Comparison of ENCODE assay signal across 14 cellular contexts in genomic region chr1:179089827-179090482, GRCh38. TPM values are rescaled to one million over a fixed set of nuclear protein-coding genes. Genes with fewer than 3 reads are reported as not detected.
DNase-seq lines count a peak whose midpoint lies in the region; ATAC-seq and TF ChIP-seq lines count a peak whose summit lies in the region.
"Had no signal": no experiment of that assay in that cellular context is flagged by ENCODE, and none has a peak within 500 bp of the region (broad histone marks: within the 10 kb centered on the region; RNA-seq: fewer than 3 reads in every experiment).

No MANE protein-coding gene starts in this region.

- WGBS in IMR-90 (ENCODE audit: extremely low coverage in 2 of 2, insufficient read length in 1 of 2), 2 experiments: 100% methylated on average over 1 of the region's 16 CpGs; no CpG with 5 or more reads in 1 of the 2 experiments

- H3K27ac ChIP-seq in CD8-positive, alpha-beta memory T cell (ENCODE audit: low read depth, low read length): no peak overlapping the region
- H3K27ac ChIP-seq in IMR-90 (ENCODE audit: insufficient read depth, low read length): no peak overlapping the region
- H3K27ac ChIP-seq: suprapubic skin had no signal

- H3K36me3 ChIP-seq in CD8-positive, alpha-beta memory T cell (ENCODE audit: insufficient read depth, low read length): peaks cover 23% of the 10 kb centered on the region
- H3K36me3 ChIP-seq in IMR-90 (ENCODE audit: control insufficient read depth, insufficient read depth, low read length): peaks cover 39% of the 10 kb centered on the region

- H3K4me3 Mint-ChIP-seq in CD8-positive, alpha-beta memory T cell: no peak overlapping the region
- H3K4me3 Mint-ChIP-seq in endothelial cell (ENCODE audit: unreplicated experiment): peak overlapping the region; percentile 56
- H3K4me3 Mint-ChIP-seq in osteocyte (ENCODE audit: unreplicated experiment): no peak overlapping the region
- H3K4me3 Mint-ChIP-seq: natural killer cell had no signal

- H4K20me1 ChIP-seq in IMR-90 (ENCODE audit: insufficient read depth, low read length): peaks cover 3% of the 10 kb centered on the region; the same call in 1 of the 2 replicates

- H3K4me3 ChIP-seq in CD8-positive, alpha-beta memory T cell (ENCODE audit: low read length): no peak overlapping the region
- H3K4me3 ChIP-seq in IMR-90 (ENCODE audit: insufficient read depth, low read depth, low read length): no peak overlapping the region
- H3K4me3 ChIP-seq: coronary artery, suprapubic skin had no signal

- intact Hi-C loops in IMR-90 (cut with micrococcal nuclease): no loop called here

- no peak overlapping the region for H3K56ac ChIP-seq in IMR-90 (ENCODE audit: extremely low read depth, insufficient read depth, low read length)

- H3K14ac ChIP-seq in IMR-90 (replicated peaks; ENCODE audit: low read depth, low read length): no peak overlapping the region

- no peak overlapping the region for H4K5ac ChIP-seq in IMR-90 (ENCODE audit: low read depth, low read length)

- ATAC-seq in IMR-90 (ENCODE audit: low read depth): no peak
- ATAC-seq in GM19328 (IDR thresholded peaks at IDR 0.05; ENCODE audit: unreplicated experiment): no peak
- ATAC-seq in HG02981 (IDR thresholded peaks at IDR 0.05; ENCODE audit: unreplicated experiment): no peak
- ATAC-seq: natural killer cell had no signal

- H4K91ac ChIP-seq in IMR-90 (ENCODE audit: insufficient read depth, low read depth, low read length): no peak overlapping the region

- H2BK15ac ChIP-seq in IMR-90 (ENCODE audit: low read depth, low read length): no peak overlapping the region

- peaks cover 0 to 68% of the 10 kb centered on the region in 2 experiments; a peak in 2 of 4 replicates for H3K79me1 ChIP-seq in IMR-90 (ENCODE audit: low read depth in 1 of 2, low read length in 2 of 2)

- H2AK5ac ChIP-seq in IMR-90 (ENCODE audit: low read depth, low read length): no peak overlapping the region

- H2BK20ac ChIP-seq in IMR-90 (ENCODE audit: low read depth, low read length): no peak overlapping the region

- H3K4me2 ChIP-seq in IMR-90 (ENCODE audit: low read depth, low read length): no peak overlapping the region

- peaks cover 5 to 10% (median 9%) of the 10 kb centered on the region in 3 donors for H3K4me1 Mint-ChIP-seq in CD8-positive, alpha-beta memory T cell
- H3K4me1 Mint-ChIP-seq in endothelial cell (ENCODE audit: unreplicated experiment) (peaks cover 34% of the 10 kb centered on the region), osteocyte (ENCODE audit: unreplicated experiment) (peaks cover 31% of the 10 kb centered on the region)

- H4K8ac ChIP-seq in IMR-90 (ENCODE audit: low read depth in 2 of 2, low read length in 2 of 2): no peak overlapping the region

- H3K9me3 ChIP-seq in CD8-positive, alpha-beta memory T cell (ENCODE audit: low read length): no peaks in the 10 kb centered on the region
- no peaks in the 10 kb centered on the region for H3K9me3 ChIP-seq in IMR-90 (ENCODE audit: control insufficient read depth, insufficient read depth, low read length)
- H3K9me3 ChIP-seq: suprapubic skin had no signal

- H3K4me1 ChIP-seq in CD8-positive, alpha-beta memory T cell (ENCODE audit: insufficient read depth, low read length): no peaks in the 10 kb centered on the region
- peaks cover 9% of the 10 kb centered on the region for H3K4me1 ChIP-seq in IMR-90 (ENCODE audit: control insufficient read depth, insufficient read depth, low read length)

- no peaks in the 10 kb centered on the region for H3K27me3 Mint-ChIP-seq in CD8-positive, alpha-beta memory T cell
- H3K27me3 Mint-ChIP-seq in endothelial cell (ENCODE audit: unreplicated experiment) (peaks cover 10% of the 10 kb centered on the region), osteocyte (ENCODE audit: unreplicated experiment) (no peaks in the 10 kb centered on the region)

- in situ Hi-C loops in IMR-90 (cut with MboI; ENCODE audit: low sequenced_read_pairs): no loop called here

- POLR2A ChIA-PET in CD8-positive, alpha-beta memory T cell (lab: Charles Lee): no interaction called here
- POLR2A ChIA-PET in IMR-90 (lab: Charles Lee; ENCODE audit: unreplicated experiment): no interaction called here

- no peak for DNase-seq in CD8-positive, alpha-beta memory T cell
- DNase-seq in IMR-90 (no peak), endothelial cell (ENCODE audit: low spot score) (no peak), osteocyte (ENCODE audit: extremely low spot score, unreplicated experiment) (no peak)
- no peak for DNase-seq in activated CD4-positive, alpha-beta T cell treated with anti-CD3 and anti-CD28 coated beads, Interleukin-2, amount 50 U/mL, for 1 hour
- DNase-seq: KG1, natural killer cell, NCI-H1105 treated with DMSO at 0.1 percent for 48 hours, NCI-H2227 treated with DMSO at 0.1 percent for 48 hours, T-helper 2 cell had no signal

- TF ChIP-seq CTCF in IMR-90 (conservative IDR thresholded peaks at IDR 0.05; ENCODE audit: low read depth, low read length) (no peak), endothelial cell (IDR thresholded peaks at IDR 0.05; ENCODE audit: unreplicated experiment) (no peak), osteocyte (IDR thresholded peaks at IDR 0.05) (no peak)

- H3K4ac ChIP-seq in IMR-90 (ENCODE audit: low read depth, low read length): no peak overlapping the region

- H3K36me3 Mint-ChIP-seq in CD8-positive, alpha-beta memory T cell: peaks cover 0 to 77% (median 8%) of the 10 kb centered on the region in 3 donors
- H3K36me3 Mint-ChIP-seq in endothelial cell (ENCODE audit: low read depth, unreplicated experiment): peaks cover 37% of the 10 kb centered on the region
- peaks cover 31% of the 10 kb centered on the region for H3K36me3 Mint-ChIP-seq in osteocyte (ENCODE audit: unreplicated experiment)
- H3K36me3 Mint-ChIP-seq: natural killer cell had no signal

- no TSS peak for BruUV-seq in IMR-90 (replicated peaks; lab: Mats Ljungman, UMichigan)

- H3K27me3 ChIP-seq in CD8-positive, alpha-beta memory T cell (ENCODE audit: insufficient read depth, low read length, poor library complexity, severe bottlenecking): no peaks in the 10 kb centered on the region
- H3K27me3 ChIP-seq in IMR-90 (ENCODE audit: control insufficient read depth, insufficient read depth, low read length): no peaks in the 10 kb centered on the region
- H3K27me3 ChIP-seq: suprapubic skin had no signal

- H3K9me3 Mint-ChIP-seq in CD8-positive, alpha-beta memory T cell: no peaks in the 10 kb centered on the region
- H3K9me3 Mint-ChIP-seq in endothelial cell (ENCODE audit: unreplicated experiment) (no peaks in the 10 kb centered on the region), osteocyte (ENCODE audit: unreplicated experiment) (no peaks in the 10 kb centered on the region)
- H3K9me3 Mint-ChIP-seq: natural killer cell had no signal

- no peak overlapping the region for H3K9ac ChIP-seq in IMR-90 (ENCODE audit: low read depth, low read length)

- CTCF ChIA-PET in CD8-positive, alpha-beta memory T cell (lab: Charles Lee): interaction anchor here (1.8 kb wide), 1 partner anchor 10 kb away, joined by 5 read pairs; no protein-coding TSS in a partner anchor
- CTCF ChIA-PET in IMR-90 (lab: Yijun Ruan, JAX): interaction anchor here (1.2 kb wide), 1 partner anchor 30 kb away, joined by 3 read pairs; no protein-coding TSS in a partner anchor

- dilution Hi-C loops in IMR-90 (cut with HindIII; ENCODE audit: low sequenced_read_pairs, unreplicated experiment): no loop called here

- no peak overlapping the region for H3K18ac ChIP-seq in IMR-90 (ENCODE audit: low read depth, low read length)

- H2BK120ac ChIP-seq in IMR-90 (ENCODE audit: low read depth, low read length): no peak overlapping the region

- TF ChIP-seq RAD21 in IMR-90 (IDR thresholded peaks at IDR 0.05; ENCODE audit: low read length): no peak

- H3K27ac Mint-ChIP-seq in CD8-positive, alpha-beta memory T cell: peak overlapping the region in 6 of 8 donors; percentile 42 to 76 (median 51)
- peak overlapping the region; percentile 18 for H3K27ac Mint-ChIP-seq in endothelial cell (ENCODE audit: unreplicated experiment)
- H3K27ac Mint-ChIP-seq in osteocyte (ENCODE audit: unreplicated experiment): peak overlapping the region; percentile 85

- peak overlapping the region; percentile 58 for H2AK9ac ChIP-seq in IMR-90 (replicated peaks; ENCODE audit: low read depth, low read length, poor library complexity)

- H3K23ac ChIP-seq in IMR-90 (ENCODE audit: low read depth, low read length): no peak overlapping the region

- H3K9me1 ChIP-seq in IMR-90 (ENCODE audit: insufficient read depth, low read length): peaks cover 23% of the 10 kb centered on the region

- no peak for TF ChIP-seq POLR2A in IMR-90 (IDR thresholded peaks at IDR 0.05; ENCODE audit: low read depth, low read length)

- H2AFZ ChIP-seq in IMR-90 (replicated peaks; ENCODE audit: low read length, poor library complexity): no peak overlapping the region

- H2BK5ac ChIP-seq in IMR-90 (ENCODE audit: low read depth, low read length, poor library complexity, severe bottlenecking): no peak overlapping the region

TF ChIP-seq in IMR-90, 13 proteins besides CTCF, POLR2A, EP300 and RAD21:
- TF ChIP-seq BHLHE40 (IDR thresholded peaks at IDR 0.05; ENCODE audit: low read depth, low read length) (no peak), RCOR1 (IDR thresholded peaks at IDR 0.05; ENCODE audit: insufficient replicate concordance, low read length) (no peak), MAZ (IDR thresholded peaks at IDR 0.05; ENCODE audit: borderline replicate concordance, low read depth, low read length) (no peak), MXI1 (IDR thresholded peaks at IDR 0.05; ENCODE audit: borderline replicate concordance, low read depth, low read length) (no peak), MAFK (IDR thresholded peaks at IDR 0.05; ENCODE audit: low read depth, low read length) (no peak), CEBPB (IDR thresholded peaks at IDR 0.05; ENCODE audit: low read depth, low read length) (no peak)
- TF ChIP-seq, protein P1, sequence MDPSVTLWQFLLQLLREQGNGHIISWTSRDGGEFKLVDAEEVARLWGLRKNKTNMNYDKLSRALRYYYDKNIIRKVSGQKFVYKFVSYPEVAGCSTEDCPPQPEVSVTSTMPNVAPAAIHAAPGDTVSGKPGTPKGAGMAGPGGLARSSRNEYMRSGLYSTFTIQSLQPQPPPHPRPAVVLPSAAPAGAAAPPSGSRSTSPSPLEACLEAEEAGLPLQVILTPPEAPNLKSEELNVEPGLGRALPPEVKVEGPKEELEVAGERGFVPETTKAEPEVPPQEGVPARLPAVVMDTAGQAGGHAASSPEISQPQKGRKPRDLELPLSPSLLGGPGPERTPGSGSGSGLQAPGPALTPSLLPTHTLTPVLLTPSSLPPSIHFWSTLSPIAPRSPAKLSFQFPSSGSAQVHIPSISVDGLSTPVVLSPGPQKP (IDR thresholded peaks at IDR 0.05; ENCODE audit: borderline replicate concordance, low read depth, low read length): no peak

RNA-seq across cellular contexts. Expression of gene TOR3A, which starts 8.1 kb away (rescaled TPM):
- total RNA-seq in CD8-positive, alpha-beta memory T cell: 10 to 100 TPM; 48.5 to 54.6 TPM
- polyA plus RNA-seq in CD8-positive, alpha-beta memory T cell: 43.8 TPM
- total RNA-seq in IMR-90 (2012; rRNA removed) (11.9 and 16.8 TPM in 2 replicates), endothelial cell (ENCODE audit: unreplicated experiment) (15.2 TPM), osteocyte (21.1 and 24.8 TPM in 2 replicates)
- 22.2 and 22.7 TPM in 2 replicates for polyA plus RNA-seq in IMR-90 (2012; rRNA removed)
- polyA plus RNA-seq in IMR-90 (2012; cell fraction: cytosol; rRNA removed): 23.9 and 24.0 TPM in 2 replicates
- polyA plus RNA-seq in IMR-90 (2012; cell fraction: nucleus; rRNA removed; ENCODE audit: low replicate concordance): 17.2 and 26.3 TPM in 2 replicates

Comparison
In these comparisons a context has a peak if more than half of its experiments do, and no peak if none do; other contexts are left out.
1. H3K27ac Mint-ChIP-seq: peak in every context shown above with its lines; median percentile 85 in osteocyte; 51 in CD8-positive, alpha-beta memory T cell; 18 in endothelial cell.